ENCODE assay signal across 15 cellular contexts in the genomic region with DNA sequence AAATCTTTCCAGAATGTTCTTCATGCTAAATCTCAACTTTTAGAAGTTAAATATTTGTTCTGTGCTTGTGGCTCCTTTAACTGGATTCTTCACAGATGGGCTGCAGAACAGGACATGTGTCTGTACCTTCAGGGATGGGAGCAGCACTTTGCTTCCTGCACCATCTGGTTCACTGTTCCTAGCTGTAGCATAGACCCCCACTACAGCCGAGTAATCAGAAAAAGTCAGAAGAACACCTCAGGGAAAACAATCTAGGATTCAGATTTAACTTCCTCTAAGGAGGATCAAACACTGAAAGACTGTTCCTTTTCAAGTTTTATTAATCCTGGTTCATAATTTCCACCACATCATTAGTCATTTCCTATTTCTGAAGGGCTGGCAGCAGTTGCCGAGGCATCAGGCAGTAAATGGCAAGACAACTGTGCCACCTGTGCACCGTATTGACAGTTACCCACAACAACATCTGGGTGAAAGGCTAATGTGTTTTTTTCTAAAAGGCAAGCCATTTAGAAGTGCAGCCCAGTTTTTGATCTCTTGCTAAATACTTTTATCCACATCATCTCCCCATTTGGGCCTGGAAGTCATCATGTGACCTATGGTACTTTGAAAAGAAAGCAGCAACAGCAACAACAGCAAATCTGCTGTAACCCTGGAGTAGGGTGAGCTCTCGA.
DNase-seq lines count a peak whose midpoint lies in the region; ATAC-seq, FAIRE-seq and TF ChIP-seq lines count a peak whose summit lies in the region.
"Had no signal": no experiment of that assay in that cellular context is flagged by ENCODE, and none has a peak within 500 bp of the region (broad histone marks: within the 10 kb centered on the region; RNA-seq: fewer than 3 reads in every experiment).

No MANE protein-coding gene starts in this region.

- H3K27ac ChIP-seq in testis, result no peak overlapping the region
- H3K27ac ChIP-seq: body of pancreas, SK-N-MC had no signal

- peak; percentile 88 for FAIRE-seq in H54 (lab: Jason Lieb, UNC)

- H3K4me3 ChIP-seq in foreskin fibroblast (ENCODE audit: low read depth in 1 of 2, low read length in 2 of 2) (no peak overlapping the region), testis (no peak overlapping the region)
- H3K4me3 ChIP-seq: body of pancreas, SK-N-MC had no signal

- DNase-seq in A172 (ENCODE audit: low spot score) (peak; percentile 45), H54 (ENCODE audit: insufficient read length, low spot score) (no peak), NCI-H69 (lab: John Stamatoyannopoulos, UW) (peak; percentile 93), foreskin fibroblast (peak; percentile 86), NCI-H774 (lab: John Stamatoyannopoulos, UW) (no peak), NCI-H526 treated with DMSO at 0.1 percent for 48 hours (lab: John Stamatoyannopoulos, UW) (no peak), testis (no peak)
- DNase-seq: activated CD4-positive, CD25-positive, alpha-beta regulatory T cell; activated T-cell treated with anti-CD3 and anti-CD28 coated beads, Interleukin-2, amount 50 U/mL, for 24 hours; body of pancreas; GF-D8; islet precursor cell; stimulated activated CD4-positive, alpha-beta T cell treated with anti-CD3 and anti-CD28 coated beads, Interleukin-12 subunit alpha, Interleukin-12 subunit beta, amount 100 ng/mL, for 4 hours had no signal

- no peaks in the 10 kb centered on the region for H3K36me3 ChIP-seq in testis (ENCODE audit: low read depth, missing control alignments)

- no peak for TF ChIP-seq POLR2A in H54 (IDR thresholded peaks at IDR 0.05; ENCODE audit: low read depth, low read length)
- no peak for TF ChIP-seq POLR2A in testis (IDR thresholded peaks at IDR 0.05)

- TF ChIP-seq CTCF in foreskin fibroblast (IDR thresholded peaks at IDR 0.05; ENCODE audit: low read depth, low read length) (no peak), testis (IDR thresholded peaks at IDR 0.05) (no peak)

- no peak for ATAC-seq in HG02798 (IDR thresholded peaks at IDR 0.05; ENCODE audit: poor library complexity, unreplicated experiment)
- ATAC-seq: body of pancreas had no signal

- H3K4me1 ChIP-seq in testis, result peaks cover 6% of the 10 kb centered on the region
- H3K4me1 ChIP-seq: body of pancreas had no signal

- H3K27me3 ChIP-seq in testis, result no peaks in the 10 kb centered on the region
- H3K27me3 ChIP-seq: body of pancreas had no signal

- WGBS in testis, 2 donors, result 79 to 82% methylated on average over 4 of the region's 4 CpGs

- no peaks in the 10 kb centered on the region for H3K9me3 ChIP-seq in testis
- H3K9me3 ChIP-seq: body of pancreas had no signal

- intact Hi-C loops in testis (cut with DNase I; ENCODE audit: low total_unique reads), result no loop called here

Comparison
In these comparisons a context has a peak if more than half of its experiments do, and no peak if none do; other contexts are left out.
1. DNase-seq: peak in A172 (single experiment), NCI-H69 (single experiment) and foreskin fibroblast (2 of 2); none in H54 (single experiment), NCI-H774 (single experiment), NCI-H526 treated with DMSO at 0.1 percent for 48 hours (single experiment) and testis (single experiment).